ENCODE assay signal across 1 cellular context in genomic region chr1:44730741-44731512, GRCh38.
TF ChIP-seq lines count a peak whose summit lies in the region.

TSS of gene RNU5D-1 (minus strand) at chr1:44731170.

TF ChIP-seq in WTC11, 78 proteins besides CTCF, POLR2A, EP300 and RAD21 (continued from another document and continues in another):
- TF ChIP-seq STAT6 (CRISPR knock-in tag; conservative IDR thresholded peaks at IDR 0.05; ENCODE audit: low read depth), result no peak
- peak; percentile 98 for TF ChIP-seq NFATC4 (CRISPR knock-in tag; IDR thresholded peaks at IDR 0.05)
- TF ChIP-seq, protein P1, sequence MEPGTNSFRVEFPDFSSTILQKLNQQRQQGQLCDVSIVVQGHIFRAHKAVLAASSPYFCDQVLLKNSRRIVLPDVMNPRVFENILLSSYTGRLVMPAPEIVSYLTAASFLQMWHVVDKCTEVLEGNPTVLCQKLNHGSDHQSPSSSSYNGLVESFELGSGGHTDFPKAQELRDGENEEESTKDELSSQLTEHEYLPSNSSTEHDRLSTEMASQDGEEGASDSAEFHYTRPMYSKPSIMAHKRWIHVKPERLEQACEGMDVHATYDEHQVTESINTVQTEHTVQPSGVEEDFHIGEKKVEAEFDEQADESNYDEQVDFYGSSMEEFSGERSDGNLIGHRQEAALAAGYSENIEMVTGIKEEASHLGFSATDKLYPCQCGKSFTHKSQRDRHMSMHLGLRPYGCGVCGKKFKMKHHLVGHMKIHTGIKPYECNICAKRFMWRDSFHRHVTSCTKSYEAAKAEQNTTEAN (CRISPR knock-in tag; IDR thresholded peaks at IDR 0.05), result peak; percentile 75; the same call in 1 of the 2 replicates
- peak; percentile 78; the same call in 1 of the 2 replicates for TF ChIP-seq FOXJ3 (CRISPR knock-in tag; IDR thresholded peaks at IDR 0.05; ENCODE audit: borderline replicate concordance)
- TF ChIP-seq ZNF281 (CRISPR knock-in tag; IDR thresholded peaks at IDR 0.05), result no peak
- no peak for TF ChIP-seq HMGXB4 (CRISPR knock-in tag; IDR thresholded peaks at IDR 0.05)
- TF ChIP-seq, protein P2, sequence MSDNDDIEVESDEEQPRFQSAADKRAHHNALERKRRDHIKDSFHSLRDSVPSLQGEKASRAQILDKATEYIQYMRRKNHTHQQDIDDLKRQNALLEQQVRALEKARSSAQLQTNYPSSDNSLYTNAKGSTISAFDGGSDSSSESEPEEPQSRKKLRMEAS (CRISPR knock-in tag; IDR thresholded peaks at IDR 0.05), result peak; percentile 66; the same call in 1 of the 2 replicates
- no peak for TF ChIP-seq ETV6 (CRISPR knock-in tag; IDR thresholded peaks at IDR 0.05)
- 0 out of 2 replicates have a peak, but pooled peaks have one; percentile 24 for TF ChIP-seq GTF2I (CRISPR knock-in tag; conservative IDR thresholded peaks at IDR 0.05)
- TF ChIP-seq USF1 (CRISPR knock-in tag; IDR thresholded peaks at IDR 0.05), result peak; percentile 54; the same call in 1 of the 2 replicates
- peak; percentile 80; the same call in 1 of the 2 replicates for TF ChIP-seq SP1 (CRISPR knock-in tag; conservative IDR thresholded peaks at IDR 0.05)
- TF ChIP-seq NR1H2 (CRISPR knock-in tag; IDR thresholded peaks at IDR 0.05), result no peak
- TF ChIP-seq EMX1 (CRISPR knock-in tag; IDR thresholded peaks at IDR 0.05), result peak; percentile 99
- 0 out of 2 replicates have a peak, but pooled peaks have one; percentile 62 for TF ChIP-seq SOX15 (CRISPR knock-in tag; IDR thresholded peaks at IDR 0.05)
- no peak for TF ChIP-seq KAT7 (CRISPR knock-in tag; IDR thresholded peaks at IDR 0.05; ENCODE audit: borderline replicate concordance)
- peak; percentile 20; the same call in 1 of the 2 replicates for TF ChIP-seq JUN (CRISPR knock-in tag; IDR thresholded peaks at IDR 0.05)
- TF ChIP-seq ZNF219 (CRISPR knock-in tag; IDR thresholded peaks at IDR 0.05; ENCODE audit: borderline replicate concordance), result 0 out of 2 replicates have a peak, but pooled peaks have one; percentile 19
- TF ChIP-seq ZNF532 (CRISPR knock-in tag; IDR thresholded peaks at IDR 0.05; ENCODE audit: borderline replicate concordance), result peak; percentile 98
- peak; percentile 24; the same call in 1 of the 2 replicates for TF ChIP-seq TEAD1 (CRISPR knock-in tag; IDR thresholded peaks at IDR 0.05)
- TF ChIP-seq ZNF416 (CRISPR knock-in tag; IDR thresholded peaks at IDR 0.05), result peak; percentile 95
- TF ChIP-seq ZNF121 (CRISPR knock-in tag; IDR thresholded peaks at IDR 0.05), result no peak
- 0 out of 2 replicates have a peak, but pooled peaks have one; percentile 4 for TF ChIP-seq E2F1 (CRISPR knock-in tag; IDR thresholded peaks at IDR 0.05)
- no peak; the same call in 1 of the 2 replicates for TF ChIP-seq NFYB (CRISPR knock-in tag; conservative IDR thresholded peaks at IDR 0.05; ENCODE audit: low read depth)
- TF ChIP-seq, protein P3, sequence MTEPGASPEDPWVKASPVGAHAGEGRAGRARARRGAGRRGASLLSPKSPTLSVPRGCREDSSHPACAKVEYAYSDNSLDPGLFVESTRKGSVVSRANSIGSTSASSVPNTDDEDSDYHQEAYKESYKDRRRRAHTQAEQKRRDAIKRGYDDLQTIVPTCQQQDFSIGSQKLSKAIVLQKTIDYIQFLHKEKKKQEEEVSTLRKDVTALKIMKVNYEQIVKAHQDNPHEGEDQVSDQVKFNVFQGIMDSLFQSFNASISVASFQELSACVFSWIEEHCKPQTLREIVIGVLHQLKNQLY (CRISPR knock-in tag; IDR thresholded peaks at IDR 0.05), result no peak
- TF ChIP-seq NFE2L1 (CRISPR knock-in tag; IDR thresholded peaks at IDR 0.05), result peak; percentile 65; the same call in 1 of the 2 replicates
- peak; percentile 78; the same call in 1 of the 2 replicates for TF ChIP-seq JAZF1 (CRISPR knock-in tag; IDR thresholded peaks at IDR 0.05)
- peak; percentile 84 for TF ChIP-seq ARID4B (CRISPR knock-in tag; IDR thresholded peaks at IDR 0.05; ENCODE audit: borderline replicate concordance)
- TF ChIP-seq ZNF396 (CRISPR knock-in tag; IDR thresholded peaks at IDR 0.05; ENCODE audit: borderline replicate concordance), result no peak
- no peak for TF ChIP-seq GRHL2 (CRISPR knock-in tag; IDR thresholded peaks at IDR 0.05; ENCODE audit: insufficient replicate concordance, severe bottlenecking)
- TF ChIP-seq CBFB (CRISPR knock-in tag; IDR thresholded peaks at IDR 0.05; ENCODE audit: low read depth), result no peak
- TF ChIP-seq ERG (CRISPR knock-in tag; IDR thresholded peaks at IDR 0.05), result peak; percentile 96
